Comparison of ENCODE assay signal across 28 cellular contexts in genomic region chr7:133345690-133346421, GRCh38.
"Had no signal": no experiment of that assay in that cellular context is flagged by ENCODE, and none has a peak within 500 bp of the region (broad histone marks: within the 10 kb centered on the region; RNA-seq: fewer than 3 reads in every experiment).

No MANE protein-coding gene starts in this region.

- H3K4me2 ChIP-seq: hepatocyte had no signal

- H3K9me3 ChIP-seq: colonic mucosa had no signal

- H3K27me3 ChIP-seq: colonic mucosa, dorsolateral prefrontal cortex, hepatocyte, sigmoid colon, spleen, upper lobe of left lung had no signal

- H3K27ac Mint-ChIP-seq: activated CD4-positive, alpha-beta T cell treated with anti-CD3 and anti-CD28 coated beads for 36 hours; activated naive CD8-positive, alpha-beta T cell treated with anti-CD3 and anti-CD28 coated beads, Interleukin-2, amount 10 ng/mL, durations not matched to agents 7 days and 5 days; activated T-helper 2 cell treated with anti-CD3 and anti-CD28 coated beads, Interferon-gamma antibody, Interleukin-2, Interleukin-4, amounts not matched to agents 10 μg/mL and 5 μg/mL and 100 μg/mL, durations not matched to agents 14 hours and 24 hours and 36 hours; effector memory CD8-positive, alpha-beta T cell; naive thymus-derived CD4-positive, alpha-beta T cell; progenitor cell of endocrine pancreas; T-helper 2 cell treated with Interferon-gamma antibody and Interleukin-4, amounts not matched to agents 5 μg/mL and 100 μg/mL, for 36 hours had no signal

- H3K4me3 ChIP-seq: colonic mucosa, dorsolateral prefrontal cortex, hepatocyte, lung, sigmoid colon, spleen, thoracic aorta, upper lobe of left lung had no signal

- H3K27ac ChIP-seq: colonic mucosa, dorsolateral prefrontal cortex, hepatocyte, sigmoid colon, spleen, thoracic aorta, upper lobe of left lung had no signal

- H3K27me3 Mint-ChIP-seq: activated CD4-positive, alpha-beta T cell treated with anti-CD3 and anti-CD28 coated beads for 36 hours; activated naive CD8-positive, alpha-beta T cell treated with anti-CD3 and anti-CD28 coated beads, Interleukin-2, amount 10 ng/mL, durations not matched to agents 7 days and 5 days; effector memory CD8-positive, alpha-beta T cell; naive thymus-derived CD4-positive, alpha-beta T cell; progenitor cell of endocrine pancreas; T-cell had no signal

- H3K4me3 Mint-ChIP-seq: activated CD4-positive, alpha-beta T cell treated with anti-CD3 and anti-CD28 coated beads for 36 hours; activated naive CD8-positive, alpha-beta T cell treated with anti-CD3 and anti-CD28 coated beads, Interleukin-2, amount 10 ng/mL, durations not matched to agents 7 days and 5 days; activated T-cell treated with anti-CD3 and anti-CD28 coated beads, Interleukin-2, amount 50 U/mL, for 4 hours; effector memory CD8-positive, alpha-beta T cell; naive thymus-derived CD4-positive, alpha-beta T cell; T-cell; T-helper 2 cell treated with Interferon-gamma antibody and Interleukin-4, amounts not matched to agents 5 μg/mL and 100 μg/mL, for 36 hours had no signal

- DNase-seq: activated CD4-positive, alpha-beta T cell treated with anti-CD3 and anti-CD28 coated beads for 36 hours; activated CD4-positive, alpha-beta T cell treated with anti-CD3 and anti-CD28 coated beads, Interleukin-2, amount 50 U/mL, for 4 hours; activated CD8-positive, alpha-beta memory T cell treated with anti-CD3 and anti-CD28 coated beads, Interleukin-2, amount 50 U/mL, for 48 hours; activated naive CD4-positive, alpha-beta T cell treated with Interleukin-2 at 50 U/mL for 16 hours; activated naive CD8-positive, alpha-beta T cell treated with anti-CD3 and anti-CD28 coated beads, Interleukin-2, amount 10 ng/mL, durations not matched to agents 7 days and 5 days; activated T-cell treated with anti-CD3 and anti-CD28 coated beads, Interleukin-2, amount 50 U/mL, for 4 hours; amniotic stem cell; colonic mucosa; dorsolateral prefrontal cortex; effector memory CD8-positive, alpha-beta T cell; foreskin melanocyte; glutamatergic neuron; kidney; naive thymus-derived CD4-positive, alpha-beta T cell; retina; sigmoid colon; spleen; stimulated activated CD4-positive, alpha-beta T cell treated with anti-CD3 and anti-CD28 coated beads, Interleukin-4, amount 100 ng/mL, for 1 hour; stimulated activated naive CD4-positive, alpha-beta T cell treated with Interleukin-2 at 50 U/mL for 16 hours; T-cell; upper lobe of left lung had no signal

- ATAC-seq: activated CD4-positive, alpha-beta T cell treated with anti-CD3 and anti-CD28 coated beads for 36 hours; activated T-cell treated with anti-CD3 and anti-CD28 coated beads, Interleukin-2, amount 50 U/mL, for 4 hours; effector memory CD8-positive, alpha-beta T cell; esophagus mucosa; naive thymus-derived CD4-positive, alpha-beta T cell; T-cell had no signal

- H3K4me1 ChIP-seq: colonic mucosa, upper lobe of left lung had no signal

- H3K36me3 ChIP-seq: colonic mucosa, sigmoid colon, thoracic aorta, upper lobe of left lung had no signal
